Comparison of ENCODE assay signal across 22 cellular contexts in the genomic region with DNA sequence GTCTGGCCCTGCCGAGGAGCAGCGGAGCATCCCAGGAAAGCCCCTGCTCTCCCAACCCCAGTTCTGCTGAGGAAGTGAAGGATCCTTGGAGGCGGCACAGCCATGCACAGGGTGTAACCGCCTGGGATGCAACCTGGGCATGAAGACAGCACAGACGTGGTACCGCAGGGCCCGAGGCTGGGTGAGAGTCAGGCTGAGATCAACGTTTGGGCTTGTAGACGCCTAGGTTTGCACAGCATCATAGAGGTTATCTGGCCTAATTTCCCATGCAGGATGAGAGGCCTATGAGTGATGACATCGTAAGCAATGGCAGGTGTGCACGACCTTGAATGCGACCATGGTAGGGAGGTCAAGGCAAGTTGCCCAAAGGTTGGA. TPM values are rescaled to one million over a fixed set of nuclear protein-coding genes. Genes with fewer than 3 reads are reported as not detected.
DNase-seq lines count a peak whose midpoint lies in the region; ATAC-seq and TF ChIP-seq lines count a peak whose summit lies in the region.
"Had no signal": no experiment of that assay in that cellular context is flagged by ENCODE, and none has a peak within 500 bp of the region (broad histone marks: within the 10 kb centered on the region; RNA-seq: fewer than 3 reads in every experiment).

No MANE protein-coding gene starts in this region.

- H3K9me3 ChIP-seq in tibial artery, result no peaks in the 10 kb centered on the region
- H3K9me3 ChIP-seq: MG63 had no signal

- in situ Hi-C loops in brain microvascular endothelial cell (cut with HindIII; ENCODE audit: low pct_ligation_motif_present, low sequenced_read_pairs), result no loop called here

- H3K36me3 ChIP-seq in tibial artery (no peaks in the 10 kb centered on the region), brain microvascular endothelial cell (replicated peaks) (no peaks in the 10 kb centered on the region)
- H3K36me3 ChIP-seq: MG63 had no signal

- no peak for TF ChIP-seq CTCF in tibial artery (IDR thresholded peaks at IDR 0.05)
- TF ChIP-seq CTCF in brain microvascular endothelial cell (IDR thresholded peaks at IDR 0.05; ENCODE audit: low read depth, low read length, missing control alignments), result no peak

- H3K4me1 ChIP-seq in tibial artery, result peaks cover 0 to 83% (median 55%) of the 10 kb centered on the region in 4 donors

- H3K27ac ChIP-seq in tibial artery (peak overlapping the region in 1 of 2 donors; percentile 69), brain microvascular endothelial cell (no peak overlapping the region)
- H3K27ac ChIP-seq: C4-2B had no signal

- no peaks in the 10 kb centered on the region for H3K27me3 ChIP-seq in tibial artery
- H3K27me3 ChIP-seq in brain microvascular endothelial cell (replicated peaks), result no peaks in the 10 kb centered on the region
- H3K27me3 ChIP-seq: MG63 had no signal

- ATAC-seq in esophagus mucosa, result peak; percentile 76
- ATAC-seq in GM21576 (IDR thresholded peaks at IDR 0.05; ENCODE audit: unreplicated experiment), result no peak

- peak; percentile 39 for DNase-seq in activated effector memory CD4-positive, alpha-beta T cell treated with anti-CD3 and anti-CD28 coated beads, Interleukin-2, amount 50 U/mL, for 16 hours
- DNase-seq in activated effector memory CD4-positive, alpha-beta T cell treated with Interleukin-2 at 50 U/mL for 16 hours, result no peak
- DNase-seq in mesenteric fat pad (ENCODE audit: low spot score) (peak; percentile 87), tibial artery (peak; percentile 10 to 60), AG20443 (ENCODE audit: low spot score) (no peak), brain microvascular endothelial cell (no peak)
- DNase-seq: DMS 273 treated with DMSO at 0.1 percent for 48 hours, H7, IMR-90, Karpas-422, MG63, NCI-H1092, NCI-H146, NCI-H2081, NCI-H748 treated with DMSO at 0.1 percent for 48 hours, OCI-M1, RPMI8226 had no signal

- H3K4me3 ChIP-seq in tibial artery, result no peak overlapping the region
- H3K4me3 ChIP-seq in brain microvascular endothelial cell (ENCODE audit: low read depth, low read length), result no peak overlapping the region
- H3K4me3 ChIP-seq: MG63 had no signal

- intact Hi-C loops in tibial artery (cut with DNase I; ENCODE audit: low total_unique reads), result loop anchor here (5.0 kb wide), 1 partner anchor 85 kb away; no protein-coding TSS in a partner anchor

RNA-seq across cellular contexts. Expression of a gene that starts 7.5 kb away (rescaled TPM):
- total RNA-seq in esophagus mucosa (501 TPM), mesenteric fat pad (not detected)
- total RNA-seq: A673, H7, IMR-90, NCI-H460 had no signal

RNA-seq across cellular contexts. Expression of a gene that starts 32.8 kb away (rescaled TPM):
- total RNA-seq in esophagus mucosa (16.6 TPM), mesenteric fat pad (not detected)
- total RNA-seq: A673, H7, IMR-90, NCI-H460 had no signal

Comparison
In these comparisons a context has a peak if more than half of its experiments do, and no peak if none do; other contexts are left out.
1. DNase-seq: peak in activated effector memory CD4-positive, alpha-beta T cell treated with anti-CD3 and anti-CD28 coated beads, Interleukin-2, amount 50 U/mL, for 16 hours (single experiment), mesenteric fat pad (single experiment) and tibial artery (2 of 2); none in activated effector memory CD4-positive, alpha-beta T cell treated with Interleukin-2 at 50 U/mL for 16 hours (single experiment), AG20443 (single experiment) and brain microvascular endothelial cell (single experiment).
2. RNA of a gene that starts 7.5 kb away (total RNA-seq): 501 TPM in esophagus mucosa (single experiment); not detected in mesenteric fat pad (single experiment); every median in the first group is over 100 times any median in the second.
3. RNA of a gene that starts 32.8 kb away (total RNA-seq): 16.6 TPM in esophagus mucosa (single experiment); not detected in mesenteric fat pad (single experiment); every median in the first group is over 10 times any median in the second.